In the genomic region with DNA sequence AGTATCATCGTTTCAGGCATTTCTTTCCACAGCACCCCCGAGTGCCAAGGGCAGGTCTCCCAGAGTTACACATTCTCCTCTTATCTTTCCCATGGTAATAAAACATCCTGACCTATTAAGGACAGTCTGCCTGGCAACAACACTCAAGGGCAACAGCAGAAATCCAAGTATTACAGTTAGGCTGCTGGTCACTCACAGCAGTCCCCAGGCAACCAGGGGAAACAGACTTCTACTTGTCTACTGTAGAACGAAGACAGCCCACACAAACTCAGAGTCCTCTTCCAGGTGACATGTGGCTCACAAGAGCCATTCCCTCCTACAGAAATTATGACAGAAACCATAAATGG, we compare ENCODE assay signal across 19 cellular contexts. TPM values are rescaled to one million over a fixed set of nuclear protein-coding genes. Genes with fewer than 3 reads are reported as not detected.
DNase-seq lines count a peak whose midpoint lies in the region; ATAC-seq and TF ChIP-seq lines count a peak whose summit lies in the region.
"Had no signal": no experiment of that assay in that cellular context is flagged by ENCODE, and none has a peak within 500 bp of the region (broad histone marks: within the 10 kb centered on the region; RNA-seq: fewer than 3 reads in every experiment).

No MANE protein-coding gene starts in this region.

- ATAC-seq in activated naive CD4-positive, alpha-beta T cell treated with anti-CD3 and anti-CD28 coated beads, Interleukin-2, amount 50 U/mL, for 72 hours: no peak
- no peak for ATAC-seq in GM18907 (IDR thresholded peaks at IDR 0.05; ENCODE audit: unreplicated experiment)
- ATAC-seq: effector memory CD8-positive, alpha-beta T cell had no signal

- H2AFZ ChIP-seq in trophoblast cell (ENCODE audit: insufficient read depth, low read length, poor library complexity): no peak overlapping the region

- peaks cover 14 to 26% of the 10 kb centered on the region in 2 donors for H3K36me3 Mint-ChIP-seq in activated naive CD4-positive, alpha-beta T cell treated with anti-CD3 and anti-CD28 coated beads, Interleukin-2, amount 50 U/mL, for 72 hours

- H3K4me1 ChIP-seq in prostate gland (replicated peaks) (no peaks in the 10 kb centered on the region), trophoblast cell (ENCODE audit: control insufficient read depth in 1 of 2, insufficient read depth in 2 of 2, low read length in 2 of 2) (peaks cover 0 to 9% of the 10 kb centered on the region in 2 experiments), testis (peaks cover 6% of the 10 kb centered on the region)

- peak overlapping the region; percentile 8; the same call in 1 of the 2 replicates for H3K4me3 ChIP-seq in LNCaP clone FGC (ENCODE audit: low read depth, low read length)
- H3K4me3 ChIP-seq in fibroblast of villous mesenchyme (ENCODE audit: low read depth, low read length): no peak overlapping the region
- H3K4me3 ChIP-seq in prostate gland: no peak overlapping the region
- H3K4me3 ChIP-seq in trophoblast cell (ENCODE audit: low read depth, low read length): no peak overlapping the region
- H3K4me3 ChIP-seq in testis: no peak overlapping the region
- H3K4me3 ChIP-seq: ovary, stomach had no signal

- DNase-seq in LNCaP clone FGC (ENCODE audit: low read depth) (peak; percentile 61), fibroblast of villous mesenchyme (ENCODE audit: low read depth) (peak; percentile 49), left kidney (ENCODE audit: low read depth, low spot score) (peak; percentile 59), prostate gland (ENCODE audit: low spot score) (no peak), trophoblast cell (no peak), testis (no peak)
- DNase-seq in activated naive CD4-positive, alpha-beta T cell treated with anti-CD3 and anti-CD28 coated beads, Interleukin-2, amount 50 U/mL, for 72 hours (ENCODE audit: low spot score in 2 of 2): no peak
- DNase-seq: activated CD4-positive, alpha-beta T cell treated with anti-CD3 and anti-CD28 coated beads for 4 hours; activated T-cell treated with anti-CD3 and anti-CD28 coated beads for 4 hours; effector memory CD8-positive, alpha-beta T cell; KG1; NCI-H1417; stimulated activated CD4-positive, alpha-beta T cell treated with anti-CD3 and anti-CD28 coated beads, Interleukin-12 subunit alpha, Interleukin-12 subunit beta, amount 100 ng/mL, for 4 hours; T-helper 9 cell had no signal

- H3K23ac ChIP-seq in trophoblast cell (ENCODE audit: low read length): no peak overlapping the region

- no peak overlapping the region for H3K9ac ChIP-seq in trophoblast cell (ENCODE audit: low read length)

- no peak overlapping the region for H3K18ac ChIP-seq in trophoblast cell (ENCODE audit: low read length)

- H4K91ac ChIP-seq in trophoblast cell (ENCODE audit: low read depth, low read length): no peak overlapping the region

- no peak for TF ChIP-seq POLR2A in prostate gland (IDR thresholded peaks at IDR 0.05)
- TF ChIP-seq POLR2A in testis (IDR thresholded peaks at IDR 0.05): no peak

- no peak overlapping the region for H2BK5ac ChIP-seq in trophoblast cell (ENCODE audit: low read depth, low read length, poor library complexity)

- H3K27ac ChIP-seq in prostate gland: peak overlapping the region; percentile 19 to 60
- no peak overlapping the region for H3K27ac ChIP-seq in trophoblast cell (ENCODE audit: low read depth, low read length)
- H3K27ac ChIP-seq in testis: no peak overlapping the region

- no peak overlapping the region for H4K8ac ChIP-seq in trophoblast cell (ENCODE audit: low read depth, low read length)

- no peak overlapping the region for H3K14ac ChIP-seq in trophoblast cell (ENCODE audit: low read length)

- no peak overlapping the region for H3K27ac Mint-ChIP-seq in activated naive CD4-positive, alpha-beta T cell treated with anti-CD3 and anti-CD28 coated beads, Interleukin-2, amount 50 U/mL, for 72 hours
- H3K27ac Mint-ChIP-seq: activated naive CD4-positive, alpha-beta T cell treated with anti-CD3 and anti-CD28 coated beads, Interleukin-2, amount 50 U/mL, for 24 hours had no signal

- H3K36me3 ChIP-seq in prostate gland (no peaks in the 10 kb centered on the region), trophoblast cell (ENCODE audit: control insufficient read depth in 1 of 2, insufficient read depth in 2 of 2, low read length in 2 of 2) (peaks cover 8 to 15% of the 10 kb centered on the region in 2 experiments), testis (ENCODE audit: low read depth, missing control alignments) (no peaks in the 10 kb centered on the region)
- H3K36me3 ChIP-seq: ovary had no signal

- TF ChIP-seq CTCF in LNCaP clone FGC (IDR thresholded peaks at IDR 0.05; ENCODE audit: control insufficient read depth, extremely low read depth, insufficient read depth): no peak
- no peak for TF ChIP-seq CTCF in fibroblast of villous mesenchyme (IDR thresholded peaks at IDR 0.05; ENCODE audit: insufficient read depth, low read depth, low read length)
- no peak for TF ChIP-seq CTCF in prostate gland (IDR thresholded peaks at IDR 0.05)
- TF ChIP-seq CTCF in testis (IDR thresholded peaks at IDR 0.05): no peak

- H2AK5ac ChIP-seq in trophoblast cell (ENCODE audit: low read length): no peak overlapping the region

- 25% methylated on average over 3 of the region's 3 CpGs for WGBS in prostate gland
- no CpG with 5 or more reads among the region's 3 CpGs for WGBS in trophoblast cell (ENCODE audit: extremely low coverage, insufficient coverage, insufficient read length)
- WGBS in testis, 2 donors: 46% methylated on average over 3 of the region's 3 CpGs

- no peaks in the 10 kb centered on the region for H3K9me3 Mint-ChIP-seq in activated naive CD4-positive, alpha-beta T cell treated with anti-CD3 and anti-CD28 coated beads, Interleukin-2, amount 50 U/mL, for 72 hours
- H3K9me3 Mint-ChIP-seq: activated naive CD4-positive, alpha-beta T cell treated with anti-CD3 and anti-CD28 coated beads, Interleukin-2, amount 50 U/mL, for 24 hours; central memory CD8-positive, alpha-beta T cell; effector memory CD8-positive, alpha-beta T cell had no signal

- H2BK120ac ChIP-seq in trophoblast cell (ENCODE audit: insufficient read depth, low read length, poor library complexity): no peak overlapping the region

- H3K4ac ChIP-seq in trophoblast cell (ENCODE audit: low read depth, low read length): no peak overlapping the region

- no peaks in the 10 kb centered on the region for H3K79me1 ChIP-seq in trophoblast cell (ENCODE audit: low read length)

- H3K9me3 ChIP-seq in prostate gland (no peaks in the 10 kb centered on the region), trophoblast cell (ENCODE audit: insufficient read depth, low read depth, low read length) (no peaks in the 10 kb centered on the region), testis (no peaks in the 10 kb centered on the region)
- H3K9me3 ChIP-seq: ovary, stomach had no signal

- no peak overlapping the region for H4K12ac ChIP-seq in trophoblast cell (ENCODE audit: low read depth, low read length)

- H3K27me3 ChIP-seq in prostate gland (replicated peaks; ENCODE audit: insufficient read depth) (no peaks in the 10 kb centered on the region), trophoblast cell (ENCODE audit: insufficient read depth, low read length) (no peaks in the 10 kb centered on the region), testis (no peaks in the 10 kb centered on the region)
- H3K27me3 ChIP-seq: ovary, stomach had no signal

- intact Hi-C loops in prostate gland (cut with DNase I) (no loop called here), testis (cut with DNase I; ENCODE audit: low total_unique reads) (no loop called here)

- H3K79me2 ChIP-seq in trophoblast cell (ENCODE audit: control insufficient read depth, insufficient read depth, low read length, poor library complexity): no peaks in the 10 kb centered on the region

- H2BK12ac ChIP-seq in trophoblast cell (ENCODE audit: low read length): no peak overlapping the region

- H3K4me2 ChIP-seq in trophoblast cell (ENCODE audit: low read length): no peak overlapping the region

RNA-seq across cellular contexts. Expression of a gene that starts 24.3 kb away (rescaled TPM):
- 17.4 and 25.5 TPM in 2 replicates for total RNA-seq in fibroblast of villous mesenchyme
- total RNA-seq in prostate gland: 10 to 100 TPM; 15.7 to 29.4 TPM
- 10 to 100 TPM; 15.6 to 26.1 TPM for total RNA-seq in activated naive CD4-positive, alpha-beta T cell treated with anti-CD3 and anti-CD28 coated beads, Interleukin-2, amount 50 U/mL, for 72 hours
- polyA plus RNA-seq in trophoblast cell (2013): 7.5 and 7.8 TPM in 2 replicates
- total RNA-seq in testis: 10 to 100 TPM; 20.5 to 32.8 TPM
- 14.4 TPM for polyA plus RNA-seq in testis (ENCODE audit: insufficient read depth, low read depth, low replicate concordance)

Comparison
In these comparisons a context has a peak if more than half of its experiments do, and no peak if none do; other contexts are left out.
1. DNase-seq: peak in LNCaP clone FGC (single experiment), fibroblast of villous mesenchyme (single experiment) and left kidney (single experiment); none in prostate gland (single experiment), activated naive CD4-positive, alpha-beta T cell treated with anti-CD3 and anti-CD28 coated beads, Interleukin-2, amount 50 U/mL, for 72 hours (0 of 2), trophoblast cell (0 of 2) and testis (single experiment).
2. H3K27ac ChIP-seq: peak in prostate gland (2 of 2); none in trophoblast cell (single experiment) and testis (0 of 2).